1 cellular context compared by ENCODE assay signal in genomic region chrX:141879616-141880015, GRCh38.
TF ChIP-seq lines count a peak whose summit lies in the region.

No MANE protein-coding gene starts in this region.

TF ChIP-seq in SK-N-SH, 30 proteins besides CTCF, POLR2A, EP300 and RAD21 (continued from another document):
- TF ChIP-seq USF1 (IDR thresholded peaks at IDR 0.05; ENCODE audit: borderline replicate concordance, low read depth) (no peak), PBX3 (IDR thresholded peaks at IDR 0.05) (no peak), REST (IDR thresholded peaks at IDR 0.05; ENCODE audit: low read depth, low read length) (no peak)
